In the genomic region with DNA sequence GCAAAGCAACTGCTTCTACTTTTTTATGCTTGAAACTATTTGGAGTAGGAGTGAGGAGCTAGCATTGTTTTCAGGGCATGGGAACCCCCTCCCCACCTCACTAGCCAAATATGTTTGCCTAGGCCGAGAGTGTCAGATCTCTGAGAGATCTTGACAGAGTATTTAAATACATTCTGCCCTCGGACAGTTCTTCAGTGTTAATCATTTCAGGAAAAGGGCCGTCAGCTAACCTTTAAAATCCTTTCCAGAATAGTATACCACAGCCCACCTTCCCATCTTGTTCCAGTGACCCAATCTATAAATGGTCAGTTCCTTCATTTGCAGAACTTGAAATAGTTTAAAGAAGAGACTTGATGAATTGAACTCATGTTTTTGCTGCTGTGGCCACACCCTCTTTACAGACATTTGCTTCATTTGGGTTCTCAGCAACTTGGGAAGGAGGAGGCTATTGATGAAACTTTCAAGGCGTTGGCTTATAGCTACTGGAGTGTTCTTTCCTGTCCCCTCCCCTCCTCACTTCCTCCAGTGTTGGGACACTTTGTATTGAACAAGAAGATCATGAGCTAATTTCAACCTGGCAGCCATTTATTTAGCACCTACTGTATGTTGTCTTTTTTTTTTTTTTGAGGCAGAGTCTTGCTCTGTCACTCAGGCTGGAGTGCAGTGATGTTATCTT, we compare ENCODE assay signal across 8 cellular contexts. TPM values are rescaled to one million over a fixed set of nuclear protein-coding genes. Genes with fewer than 3 reads are reported as not detected.
DNase-seq lines count a peak whose midpoint lies in the region; FAIRE-seq and TF ChIP-seq lines count a peak whose summit lies in the region.
"Not testable (repeated sequence)": the region's sequence is repeated elsewhere in the genome, so short reads cannot be mapped to it uniquely, and the experiment has no call there.

No MANE protein-coding gene starts in this region.

- H3K27ac Mint-ChIP-seq in HFFc6: peak overlapping the region; percentile 52
- peak overlapping the region; percentile 76 to 84 (median 77) for H3K27ac Mint-ChIP-seq in nephron

- not testable (repeated sequence) for H3K79me2 ChIP-seq in smooth muscle cell (ENCODE audit: low read depth)

- H3K36me3 ChIP-seq in smooth muscle cell (ENCODE audit: low read depth): not testable (repeated sequence)

- not testable (repeated sequence) for TF ChIP-seq CTCF in HFFc6 (IDR thresholded peaks at IDR 0.05); astrocyte of the spinal cord (IDR thresholded peaks at IDR 0.05; ENCODE audit: low read depth, low read length); fibroblast of villous mesenchyme (IDR thresholded peaks at IDR 0.05; ENCODE audit: insufficient read depth, low read depth, low read length); nephron (IDR thresholded peaks at IDR 0.05; ENCODE audit: unreplicated experiment in 3 of 3); smooth muscle cell (IDR thresholded peaks at IDR 0.05; ENCODE audit: borderline replicate concordance, insufficient read depth, poor library complexity, severe bottlenecking)

- peak overlapping the region; percentile 70 for H3K4me3 Mint-ChIP-seq in HFFc6
- H3K4me3 Mint-ChIP-seq in nephron: not testable (repeated sequence)

- H2AFZ ChIP-seq in smooth muscle cell (ENCODE audit: low read depth): not testable (repeated sequence)

- H3K4me2 ChIP-seq in smooth muscle cell: peak overlapping the region; percentile 71

- H3F3A ChIP-seq in smooth muscle cell (ENCODE audit: low read depth): not testable (repeated sequence)

- WGBS in smooth muscle cell (ENCODE audit: low lambda C conversion rate): 49% methylated on average over 4 of the region's 4 CpGs

- H3K27me3 Mint-ChIP-seq in HFFc6 (ENCODE audit: insufficient read depth); nephron (ENCODE audit: low read depth): not testable (repeated sequence)

- H4K20me1 ChIP-seq in smooth muscle cell (ENCODE audit: low read depth): not testable (repeated sequence)

- not testable (repeated sequence) for H3K27me3 ChIP-seq in smooth muscle cell (ENCODE audit: low read depth)

- H3K4me1 Mint-ChIP-seq in HFFc6 (ENCODE audit: low read depth): peaks cover 13% of the 10 kb centered on the region
- H3K4me1 Mint-ChIP-seq in nephron: not testable (repeated sequence)

- not testable (repeated sequence) for H3K9ac ChIP-seq in smooth muscle cell (ENCODE audit: low read depth)

- not testable (repeated sequence) for FAIRE-seq in RCC 7860 (lab: Jason Lieb, UNC)

- H3K4me1 ChIP-seq in smooth muscle cell (ENCODE audit: low read depth): not testable (repeated sequence)

- H3K4me3 ChIP-seq in astrocyte of the spinal cord (ENCODE audit: low read depth, low read length); fibroblast of villous mesenchyme (ENCODE audit: low read depth, low read length): not testable (repeated sequence)
- peak overlapping the region; percentile 15 for H3K4me3 ChIP-seq in smooth muscle cell

- DNase-seq in A172 (ENCODE audit: low spot score): peak; percentile 8
- not testable (repeated sequence) for DNase-seq in HFFc6; smooth muscle cell (lab: John Stamatoyannopoulos, UW; ENCODE audit: unreplicated experiment)
- DNase-seq in RCC 7860 (ENCODE audit: low spot score): peak; percentile 23
- DNase-seq in astrocyte of the spinal cord (ENCODE audit: low read depth, low spot score): peak; percentile 3
- peak; percentile 19 for DNase-seq in fibroblast of villous mesenchyme (ENCODE audit: low read depth)
- peak; percentile 33 for DNase-seq in kidney glomerular epithelial cell (lab: John Stamatoyannopoulos, UW)

- not testable (repeated sequence) for H3K36me3 Mint-ChIP-seq in HFFc6 (ENCODE audit: low read depth); nephron (ENCODE audit: low read depth)

- peak overlapping the region; percentile 15 for H3K27ac ChIP-seq in smooth muscle cell (ENCODE audit: low read depth)

- in situ Hi-C loops in astrocyte of the spinal cord (cut with HindIII; ENCODE audit: low sequenced_read_pairs): not testable (repeated sequence)

- not testable (repeated sequence) for H3K9me3 Mint-ChIP-seq in HFFc6, nephron

- not testable (repeated sequence) for H3K9me3 ChIP-seq in smooth muscle cell (replicated peaks; ENCODE audit: low read depth)

RNA-seq across cellular contexts. Expression of gene SRGAP2, which starts 17.1 kb away (rescaled TPM):
- total RNA-seq in A172 (2014; rRNA removed; shearing (Covaris generic)): 31.0 and 31.5 TPM in 2 replicates
- 10 to 100 TPM; 59.6 to 75.9 (median 71.3) TPM for total RNA-seq in HFFc6 (2021; fragmentation: NEBNext Ultra II Directional; extraction: Animal tissue kit (Norgen Biotek cat#: 25700))
- total RNA-seq in fibroblast of villous mesenchyme (43.8 and 45.3 TPM in 2 replicates), smooth muscle cell (43.0 and 62.9 TPM in 2 replicates)
- 28.0 and 35.0 TPM in 2 replicates for polyA plus RNA-seq in smooth muscle cell

RNA-seq across cellular contexts. Expression of gene FAM72A, which starts 17.8 kb away (rescaled TPM):
- 13.8 and 20.3 TPM in 2 replicates for total RNA-seq in A172 (2014; rRNA removed; shearing (Covaris generic))
- total RNA-seq in HFFc6 (2021; fragmentation: NEBNext Ultra II Directional; extraction: Animal tissue kit (Norgen Biotek cat#: 25700)): 1 to 10 TPM; 6.8 to 8.2 (median 7.2) TPM
- 2.3 and 3.5 TPM in 2 replicates for total RNA-seq in fibroblast of villous mesenchyme
- total RNA-seq in smooth muscle cell: 2.9 and 3.1 TPM in 2 replicates
- polyA plus RNA-seq in smooth muscle cell: 3.7 and 4.1 TPM in 2 replicates
